12 cellular contexts compared by ENCODE assay signal in the genomic region with DNA sequence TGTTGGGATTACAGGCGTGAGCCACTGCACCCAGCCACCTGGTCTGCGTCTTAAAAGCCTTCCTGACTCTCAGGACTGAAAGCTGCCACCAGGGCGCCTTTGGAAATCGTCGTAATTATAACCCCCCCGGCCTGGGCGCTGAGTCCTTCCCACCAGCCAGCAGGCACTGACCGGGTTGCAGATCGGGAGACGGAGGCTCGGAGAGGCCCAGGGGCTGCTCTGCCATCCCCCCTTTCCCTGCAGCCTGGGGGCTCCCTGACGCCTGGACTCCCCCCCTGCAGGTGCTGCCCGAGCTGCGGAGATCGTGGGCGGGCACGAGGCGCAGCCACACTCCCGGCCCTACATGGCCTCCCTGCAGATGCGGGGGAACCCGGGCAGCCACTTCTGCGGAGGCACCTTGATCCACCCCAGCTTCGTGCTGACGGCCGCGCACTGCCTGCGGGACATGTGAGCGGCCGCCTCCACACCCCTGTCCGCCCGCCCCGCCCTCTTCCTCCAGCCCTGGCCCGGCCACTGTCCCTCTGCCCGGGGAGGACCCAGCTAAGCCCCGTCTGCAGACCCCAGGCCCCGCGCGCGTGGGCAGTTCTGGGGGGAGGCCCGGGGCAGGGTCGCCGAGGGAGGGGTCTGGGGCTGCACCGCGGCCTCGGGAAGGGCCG. TPM values are rescaled to one million over a fixed set of nuclear protein-coding genes. Genes with fewer than 3 reads are reported as not detected.
DNase-seq lines count a peak whose midpoint lies in the region; ATAC-seq, FAIRE-seq and TF ChIP-seq lines count a peak whose summit lies in the region.
"Had no signal": no experiment of that assay in that cellular context is flagged by ENCODE, and none has a peak within 500 bp of the region (broad histone marks: within the 10 kb centered on the region; RNA-seq: fewer than 3 reads in every experiment).

No MANE protein-coding gene starts in this region.

- in situ Hi-C loops in brain microvascular endothelial cell (cut with HindIII; ENCODE audit: low pct_ligation_motif_present, low sequenced_read_pairs) (no loop called here), HepG2 (cut with HindIII; ENCODE audit: extremely low pct_ligation_motif_present, low pct_unique_long_range_greater_than_20kb) (no loop called here)

- RAD21 ChIA-PET in HCT116 (lab: Charles Lee; ENCODE audit: low non-redundant PET in 1 of 2, low total read pairs in 2 of 2, uncharacterized antibody in 2 of 2, unreplicated experiment in 2 of 2): interaction anchor here in 1 of 2 experiments (0.6 kb wide), 1 partner anchor 74 kb away, joined by 3 read pairs; no protein-coding TSS in a partner anchor

- H3K36me3 ChIP-seq in HCT116 (ENCODE audit: control insufficient read depth in 1 of 2, insufficient read depth in 2 of 2, low read length in 2 of 2): no peaks in the 10 kb centered on the region
- H3K36me3 ChIP-seq in brain microvascular endothelial cell (replicated peaks): no peaks in the 10 kb centered on the region
- H3K36me3 ChIP-seq in HepG2 (replicated peaks in 1 of 2; ENCODE audit: control insufficient read depth in 1 of 2, insufficient read depth in 2 of 2, low read length in 2 of 2): no peaks in the 10 kb centered on the region

- FAIRE-seq in HepG2 (lab: Jason Lieb, UNC): no peak

- no TSS peak for BruUV-seq in HCT116 (replicated peaks; lab: Mats Ljungman, UMichigan)
- no TSS peak for BruUV-seq in HepG2 (replicated peaks; lab: Mats Ljungman, UMichigan)

- H3K27ac ChIP-seq in 22Rv1 (no peak overlapping the region), HCT116 (ENCODE audit: low read depth, low read length) (peak overlapping the region; percentile 22; the same call in 1 of the 2 replicates), brain microvascular endothelial cell (no peak overlapping the region), HepG2 (ENCODE audit: extremely low read length, insufficient read depth, low read length) (no peak overlapping the region)

- H3K4me2 ChIP-seq in HCT116 (ENCODE audit: low read length): peak overlapping the region; percentile 98
- H3K4me2 ChIP-seq in HepG2 (ENCODE audit: low read depth, low read length): peak overlapping the region; percentile 71

- POLR2A ChIA-PET in HCT116 (lab: Charles Lee): interaction anchor here (0.6 kb wide), 1 partner anchor 63 kb away, joined by 3 read pairs; no protein-coding TSS in a partner anchor
- POLR2A ChIA-PET in HepG2 (lab: Yijun Ruan, JAX): no interaction called here

- peaks cover 12 to 19% of the 10 kb centered on the region in 2 experiments; a peak in 3 of 4 replicates for H3K4me1 ChIP-seq in HCT116 (ENCODE audit: control insufficient read depth in 1 of 2, insufficient read depth in 2 of 2, low read length in 2 of 2)
- H3K4me1 ChIP-seq in HepG2 (ENCODE audit: insufficient read depth, low read length): peaks cover 31% of the 10 kb centered on the region

- no peak for TF ChIP-seq RAD21 in HCT116 (IDR thresholded peaks at IDR 0.05; ENCODE audit: low read depth)
- no peak for TF ChIP-seq RAD21 in HepG2 (CRISPR knock-in tag; IDR thresholded peaks at IDR 0.05)

- intact Hi-C loops in HCT116 (cut with micrococcal nuclease) (no loop called here), HepG2 (cut with micrococcal nuclease; ENCODE audit: unreplicated experiment) (no loop called here)

- H3K4me3 ChIP-seq in HCT116 (replicated peaks in 1 of 2; ENCODE audit: low read depth in 1 of 2, low read length in 2 of 2): peak overlapping the region; percentile 27 to 55
- no peak overlapping the region for H3K4me3 ChIP-seq in brain microvascular endothelial cell (ENCODE audit: low read depth, low read length)
- H3K4me3 ChIP-seq in HepG2 (replicated peaks in 1 of 3; ENCODE audit: insufficient read depth in 1 of 3, low read depth in 2 of 3, low read length in 3 of 3): peak overlapping the region in 2 of 3 experiments; percentile 19 to 64; a peak in 3 of 6 replicates

- H4K20me1 ChIP-seq in HCT116 (ENCODE audit: insufficient read depth) (no peaks in the 10 kb centered on the region), HepG2 (ENCODE audit: insufficient read depth, low read length) (no peaks in the 10 kb centered on the region)

- peak overlapping the region; percentile 32; the same call in 1 of the 2 replicates for H3K9ac ChIP-seq in HCT116 (ENCODE audit: low read length)
- H3K9ac ChIP-seq in HepG2 (ENCODE audit: insufficient read depth, low read depth, low read length): no peak overlapping the region

- ATAC-seq in HCT116: peak; percentile 82
- ATAC-seq in HepG2: peak; percentile 59
- no peak for ATAC-seq in GM18909 (IDR thresholded peaks at IDR 0.05; ENCODE audit: poor library complexity, unreplicated experiment)
- no peak for ATAC-seq in GM19351 (IDR thresholded peaks at IDR 0.05; ENCODE audit: unreplicated experiment)
- no peak for ATAC-seq in HG03521 (IDR thresholded peaks at IDR 0.05; ENCODE audit: unreplicated experiment)

- H3K27me3 ChIP-seq in HCT116 (ENCODE audit: insufficient read depth, low read length) (no peaks in the 10 kb centered on the region; the same call in 1 of the 2 replicates), brain microvascular endothelial cell (replicated peaks) (peaks cover 37% of the 10 kb centered on the region), HepG2 (ENCODE audit: control insufficient read depth in 1 of 2, insufficient read depth in 2 of 2, low read length in 2 of 2) (peaks cover 20 to 71% of the 10 kb centered on the region in 2 experiments)

- H3K9me3 ChIP-seq in HCT116 (ENCODE audit: control insufficient read depth in 1 of 2, insufficient read depth in 1 of 2, low read depth in 1 of 2, low read length in 2 of 2): no peaks in the 10 kb centered on the region
- H3K9me3 ChIP-seq in HepG2 (ENCODE audit: low read length): no peaks in the 10 kb centered on the region

- CTCF ChIA-PET in HCT116 (lab: Charles Lee) (no interaction called here), HepG2 (lab: Yijun Ruan, JAX; ENCODE audit: low intra/inter-chr PET ratio, low total read pairs) (no interaction called here)

- TF ChIP-seq POLR2A in HCT116 (IDR thresholded peaks at IDR 0.05; ENCODE audit: borderline replicate concordance, extremely low read depth, insufficient read depth, insufficient read length) (no peak), HepG2 (IDR thresholded peaks at IDR 0.05; ENCODE audit: insufficient read depth in 1 of 2, low read depth in 2 of 2, low read length in 2 of 2) (no peak)

- no peaks in the 10 kb centered on the region for H3K9me2 ChIP-seq in HCT116 (ENCODE audit: insufficient read depth)

- TF ChIP-seq EP300 in HepG2 (IDR thresholded peaks at IDR 0.05; ENCODE audit: low read depth in 2 of 2, low read length in 2 of 2) (no peak), HepG2 (CRISPR knock-in tag; IDR thresholded peaks at IDR 0.05; ENCODE audit: borderline replicate concordance) (no peak)

- WGBS in HepG2 (ENCODE audit: low lambda C conversion rate): 0% methylated on average over 4 of the region's 46 CpGs

- H2AFZ ChIP-seq in HCT116 (ENCODE audit: low read depth, low read length, poor library complexity, severe bottlenecking) (peak overlapping the region; percentile 76), HepG2 (ENCODE audit: low read length) (no peak overlapping the region)

- DNase-seq in HCT116 (ENCODE audit: low read depth, low spot score) (no peak), brain microvascular endothelial cell (no peak), HepG2 (ENCODE audit: low spot score) (no peak), NCI-H187 treated with DMSO at 0.1 percent for 48 hours (lab: John Stamatoyannopoulos, UW) (no peak)
- DNase-seq: activated naive CD8-positive, alpha-beta T cell treated with anti-CD3 and anti-CD28 coated beads, Interleukin-2, amount 10 ng/mL, durations not matched to agents 7 days and 5 days; stimulated activated CD4-positive, alpha-beta T cell treated with anti-CD3 and anti-CD28 coated beads, Interleukin-12 subunit alpha, Interleukin-12 subunit beta, amount 100 ng/mL, for 4 hours had no signal

- H3K79me2 ChIP-seq in HCT116 (ENCODE audit: insufficient read depth, low read length) (no peaks in the 10 kb centered on the region), HepG2 (ENCODE audit: insufficient read depth, low read length) (no peaks in the 10 kb centered on the region)

- TF ChIP-seq CTCF in 22Rv1 (IDR thresholded peaks at IDR 0.05): peak; percentile 37
- TF ChIP-seq CTCF in HCT116 (IDR thresholded peaks at IDR 0.05 in 2 of 3, conservative IDR thresholded peaks at IDR 0.05 in 1 of 3; ENCODE audit: borderline replicate concordance in 1 of 3, insufficient read depth in 1 of 3, low read depth in 2 of 3, low read length in 2 of 3): peak in 2 of 3 experiments; percentile 23 to 24; a peak in 3 of 6 replicates
- peak; percentile 33 for TF ChIP-seq CTCF in brain microvascular endothelial cell (IDR thresholded peaks at IDR 0.05; ENCODE audit: low read depth, low read length, missing control alignments)
- TF ChIP-seq CTCF in HepG2 (CRISPR knock-in tag; IDR thresholded peaks at IDR 0.05): no peak

RNA-seq across cellular contexts. Expression of gene PRTN3, which starts 2.5 kb away (rescaled TPM):
- total RNA-seq in HCT116 (2021; ENCODE audit: unreplicated experiment): 2.7 TPM
- polyA plus RNA-seq in HCT116 (2012): 4.0 and 4.5 TPM in 2 replicates
- not detected in 2 replicates for total RNA-seq in HepG2 (2016; rRNA removed; fragmentation: Illumina TruSeq; extraction: Trizol)
- total RNA-seq in HepG2 (2016; cell fraction: cytosol; rRNA removed; fragmentation: Illumina TruSeq; extraction: Trizol; ENCODE audit: low read depth): not detected in 2 replicates
- not detected in 2 replicates for total RNA-seq in HepG2 (2016; cell fraction: insoluble cytoplasmic fraction; rRNA removed; fragmentation: Illumina TruSeq; extraction: Trizol)
- not detected in 2 replicates for total RNA-seq in HepG2 (2016; cell fraction: membrane; rRNA removed; fragmentation: Illumina TruSeq; extraction: Trizol)
- total RNA-seq in HepG2 (2016; cell fraction: nucleus; rRNA removed; fragmentation: Illumina TruSeq; extraction: Trizol): not detected in 2 replicates
- polyA plus RNA-seq in HepG2 (2011; rRNA removed): 0.10 TPM in 1 of 2 replicates, not detected in the other
- polyA plus RNA-seq in HepG2 (2011; cell fraction: cytosol; rRNA removed): 0.17 TPM in 1 of 2 replicates, not detected in the other
- 0.14 and 0.16 TPM in 2 replicates for polyA plus RNA-seq in HepG2 (2011; cell fraction: nucleus; rRNA removed)
- not detected in 2 replicates for polyA plus RNA-seq in HepG2 (2012)
- not detected in 2 replicates for polyA plus RNA-seq in HepG2 (2016; cell fraction: cytosol; fragmentation: Illumina TruSeq; extraction: Trizol; ENCODE audit: low read depth)
- polyA plus RNA-seq in HepG2 (2016; cell fraction: insoluble cytoplasmic fraction; fragmentation: Illumina TruSeq; extraction: Trizol; ENCODE audit: low read depth): not detected in 2 replicates
- polyA plus RNA-seq in HepG2 (2016; cell fraction: membrane; fragmentation: Illumina TruSeq; extraction: Trizol; ENCODE audit: low read depth): not detected in 2 replicates
- not detected in 2 replicates for polyA plus RNA-seq in HepG2 (2016; cell fraction: nucleus; fragmentation: Illumina TruSeq; extraction: Trizol; ENCODE audit: insufficient read depth, low read depth)
- 0.14 TPM in 1 of 2 replicates, not detected in the other for polyA minus RNA-seq in HepG2 (2011; rRNA and poly(A)+ RNA removed; ENCODE audit: low replicate concordance)
- polyA minus RNA-seq in HepG2 (2011; cell fraction: cytosol; rRNA and poly(A)+ RNA removed): not detected in 2 replicates
- not detected in 2 replicates for polyA minus RNA-seq in HepG2 (2011; cell fraction: nucleus; rRNA and poly(A)+ RNA removed)
- total RNA-seq: activated naive CD8-positive, alpha-beta T cell treated with anti-CD3 and anti-CD28 coated beads, Interleukin-2, amount 10 ng/mL, durations not matched to agents 7 days and 5 days; T-helper 1 cell treated with Interleukin-12 subunit alpha and Interleukin-12 subunit beta and Interleukin-4 antibody, amounts not matched to agents 30 ng/mL and 1 ng/mL, for 36 hours had no signal
- polyA plus RNA-seq: IgD-negative memory B cell had no signal

RNA-seq across cellular contexts. Expression of gene ELANE, which starts 8.8 kb away (rescaled TPM):
- total RNA-seq in HCT116 (2021; ENCODE audit: unreplicated experiment) (not detected), HepG2 (2016; rRNA removed; fragmentation: Illumina TruSeq; extraction: Trizol) (not detected in 2 replicates)
- not detected in 2 replicates for polyA plus RNA-seq in HCT116 (2012)
- total RNA-seq in HepG2 (2016; cell fraction: cytosol; rRNA removed; fragmentation: Illumina TruSeq; extraction: Trizol; ENCODE audit: low read depth): not detected in 2 replicates
- not detected in 2 replicates for total RNA-seq in HepG2 (2016; cell fraction: insoluble cytoplasmic fraction; rRNA removed; fragmentation: Illumina TruSeq; extraction: Trizol)
- total RNA-seq in HepG2 (2016; cell fraction: membrane; rRNA removed; fragmentation: Illumina TruSeq; extraction: Trizol): not detected in 2 replicates
- total RNA-seq in HepG2 (2016; cell fraction: nucleus; rRNA removed; fragmentation: Illumina TruSeq; extraction: Trizol): not detected in 2 replicates
- not detected in 2 replicates for polyA plus RNA-seq in HepG2 (2011; rRNA removed)
- polyA plus RNA-seq in HepG2 (2011; cell fraction: cytosol; rRNA removed): not detected in 2 replicates
- not detected in 2 replicates for polyA plus RNA-seq in HepG2 (2011; cell fraction: nucleus; rRNA removed)
- not detected in 2 replicates for polyA plus RNA-seq in HepG2 (2012)
- not detected in 2 replicates for polyA plus RNA-seq in HepG2 (2016; cell fraction: cytosol; fragmentation: Illumina TruSeq; extraction: Trizol; ENCODE audit: low read depth)
- not detected in 2 replicates for polyA plus RNA-seq in HepG2 (2016; cell fraction: insoluble cytoplasmic fraction; fragmentation: Illumina TruSeq; extraction: Trizol; ENCODE audit: low read depth)
- polyA plus RNA-seq in HepG2 (2016; cell fraction: membrane; fragmentation: Illumina TruSeq; extraction: Trizol; ENCODE audit: low read depth): not detected in 2 replicates
- not detected in 2 replicates for polyA plus RNA-seq in HepG2 (2016; cell fraction: nucleus; fragmentation: Illumina TruSeq; extraction: Trizol; ENCODE audit: insufficient read depth, low read depth)
- polyA minus RNA-seq in HepG2 (2011; rRNA and poly(A)+ RNA removed; ENCODE audit: low replicate concordance): not detected in 2 replicates
- polyA minus RNA-seq in HepG2 (2011; cell fraction: cytosol; rRNA and poly(A)+ RNA removed): not detected in 2 replicates
- polyA minus RNA-seq in HepG2 (2011; cell fraction: nucleus; rRNA and poly(A)+ RNA removed): not detected in 2 replicates
- total RNA-seq: activated naive CD8-positive, alpha-beta T cell treated with anti-CD3 and anti-CD28 coated beads, Interleukin-2, amount 10 ng/mL, durations not matched to agents 7 days and 5 days; T-helper 1 cell treated with Interleukin-12 subunit alpha and Interleukin-12 subunit beta and Interleukin-4 antibody, amounts not matched to agents 30 ng/mL and 1 ng/mL, for 36 hours had no signal
- polyA plus RNA-seq: IgD-negative memory B cell had no signal

RNA-seq across cellular contexts. Expression of gene AZU1, which starts 15.7 kb away (rescaled TPM):
- total RNA-seq in HCT116 (2021; ENCODE audit: unreplicated experiment) (not detected), HepG2 (2016; rRNA removed; fragmentation: Illumina TruSeq; extraction: Trizol) (not detected in 2 replicates)
- 0.05 and 0.10 TPM in 2 replicates for polyA plus RNA-seq in HCT116 (2012)
- total RNA-seq in HepG2 (2016; cell fraction: cytosol; rRNA removed; fragmentation: Illumina TruSeq; extraction: Trizol; ENCODE audit: low read depth): not detected in 2 replicates
- not detected in 2 replicates for total RNA-seq in HepG2 (2016; cell fraction: insoluble cytoplasmic fraction; rRNA removed; fragmentation: Illumina TruSeq; extraction: Trizol)
- total RNA-seq in HepG2 (2016; cell fraction: membrane; rRNA removed; fragmentation: Illumina TruSeq; extraction: Trizol): not detected in 2 replicates
- total RNA-seq in HepG2 (2016; cell fraction: nucleus; rRNA removed; fragmentation: Illumina TruSeq; extraction: Trizol): not detected in 2 replicates
- 0.08 TPM in 1 of 2 replicates, not detected in the other for polyA plus RNA-seq in HepG2 (2011; rRNA removed)
- polyA plus RNA-seq in HepG2 (2011; cell fraction: cytosol; rRNA removed): not detected in 2 replicates
- polyA plus RNA-seq in HepG2 (2011; cell fraction: nucleus; rRNA removed): not detected in 2 replicates
- polyA plus RNA-seq in HepG2 (2012): not detected in 2 replicates
- not detected in 2 replicates for polyA plus RNA-seq in HepG2 (2016; cell fraction: cytosol; fragmentation: Illumina TruSeq; extraction: Trizol; ENCODE audit: low read depth)
- not detected in 2 replicates for polyA plus RNA-seq in HepG2 (2016; cell fraction: insoluble cytoplasmic fraction; fragmentation: Illumina TruSeq; extraction: Trizol; ENCODE audit: low read depth)
- not detected in 2 replicates for polyA plus RNA-seq in HepG2 (2016; cell fraction: membrane; fragmentation: Illumina TruSeq; extraction: Trizol; ENCODE audit: low read depth)
- polyA plus RNA-seq in HepG2 (2016; cell fraction: nucleus; fragmentation: Illumina TruSeq; extraction: Trizol; ENCODE audit: insufficient read depth, low read depth): not detected in 2 replicates
- polyA minus RNA-seq in HepG2 (2011; rRNA and poly(A)+ RNA removed; ENCODE audit: low replicate concordance): not detected in 2 replicates
- not detected in 2 replicates for polyA minus RNA-seq in HepG2 (2011; cell fraction: cytosol; rRNA and poly(A)+ RNA removed)
- polyA minus RNA-seq in HepG2 (2011; cell fraction: nucleus; rRNA and poly(A)+ RNA removed): not detected in 2 replicates
- total RNA-seq: T-helper 1 cell treated with Interleukin-12 subunit alpha and Interleukin-12 subunit beta and Interleukin-4 antibody, amounts not matched to agents 30 ng/mL and 1 ng/mL, for 36 hours had no signal
- polyA plus RNA-seq: IgD-negative memory B cell had no signal

RNA-seq across cellular contexts. Expression of gene CFD, which starts 16.2 kb away (rescaled TPM):
- total RNA-seq in HCT116 (2021; ENCODE audit: unreplicated experiment) (80.2 TPM), HepG2 (2016; rRNA removed; fragmentation: Illumina TruSeq; extraction: Trizol) (3.6 and 4.6 TPM in 2 replicates)
- polyA plus RNA-seq in HCT116 (2012): 89.9 and 105 TPM in 2 replicates
- total RNA-seq in HepG2 (2016; cell fraction: cytosol; rRNA removed; fragmentation: Illumina TruSeq; extraction: Trizol; ENCODE audit: low read depth): 1.4 and 2.7 TPM in 2 replicates
- 3.4 and 3.9 TPM in 2 replicates for total RNA-seq in HepG2 (2016; cell fraction: insoluble cytoplasmic fraction; rRNA removed; fragmentation: Illumina TruSeq; extraction: Trizol)
- 1.8 and 2.7 TPM in 2 replicates for total RNA-seq in HepG2 (2016; cell fraction: membrane; rRNA removed; fragmentation: Illumina TruSeq; extraction: Trizol)
- total RNA-seq in HepG2 (2016; cell fraction: nucleus; rRNA removed; fragmentation: Illumina TruSeq; extraction: Trizol): 1.0 and 1.7 TPM in 2 replicates
- polyA plus RNA-seq in HepG2 (2011; rRNA removed): 2.3 and 3.9 TPM in 2 replicates
- polyA plus RNA-seq in HepG2 (2011; cell fraction: cytosol; rRNA removed): 3.0 and 8.4 TPM in 2 replicates
- 5.1 and 6.2 TPM in 2 replicates for polyA plus RNA-seq in HepG2 (2011; cell fraction: nucleus; rRNA removed)
- 3.4 and 4.4 TPM in 2 replicates for polyA plus RNA-seq in HepG2 (2012)
- 1.7 TPM in 2 replicates for polyA plus RNA-seq in HepG2 (2016; cell fraction: cytosol; fragmentation: Illumina TruSeq; extraction: Trizol; ENCODE audit: low read depth)
- 2.4 and 5.1 TPM in 2 replicates for polyA plus RNA-seq in HepG2 (2016; cell fraction: insoluble cytoplasmic fraction; fragmentation: Illumina TruSeq; extraction: Trizol; ENCODE audit: low read depth)
- polyA plus RNA-seq in HepG2 (2016; cell fraction: membrane; fragmentation: Illumina TruSeq; extraction: Trizol; ENCODE audit: low read depth): 1.2 and 1.9 TPM in 2 replicates
- 2.7 and 3.3 TPM in 2 replicates for polyA plus RNA-seq in HepG2 (2016; cell fraction: nucleus; fragmentation: Illumina TruSeq; extraction: Trizol; ENCODE audit: insufficient read depth, low read depth)
- 4.8 TPM in 2 replicates for polyA minus RNA-seq in HepG2 (2011; rRNA and poly(A)+ RNA removed; ENCODE audit: low replicate concordance)
- polyA minus RNA-seq in HepG2 (2011; cell fraction: cytosol; rRNA and poly(A)+ RNA removed): 1.9 and 2.3 TPM in 2 replicates
- polyA minus RNA-seq in HepG2 (2011; cell fraction: nucleus; rRNA and poly(A)+ RNA removed): 0.75 and 1.9 TPM in 2 replicates

RNA-seq across cellular contexts. Expression of gene PLPPR3, which starts 21.6 kb away (rescaled TPM):
- total RNA-seq in HCT116 (2021; ENCODE audit: unreplicated experiment) (0.27 TPM), HepG2 (2016; rRNA removed; fragmentation: Illumina TruSeq; extraction: Trizol) (0.07 TPM in 1 of 2 replicates, not detected in the other)
- polyA plus RNA-seq in HCT116 (2012): 0.05 and 0.10 TPM in 2 replicates
- not detected in 2 replicates for total RNA-seq in HepG2 (2016; cell fraction: cytosol; rRNA removed; fragmentation: Illumina TruSeq; extraction: Trizol; ENCODE audit: low read depth)
- 0.09 TPM in 1 of 2 replicates, not detected in the other for total RNA-seq in HepG2 (2016; cell fraction: insoluble cytoplasmic fraction; rRNA removed; fragmentation: Illumina TruSeq; extraction: Trizol)
- total RNA-seq in HepG2 (2016; cell fraction: membrane; rRNA removed; fragmentation: Illumina TruSeq; extraction: Trizol): not detected in 2 replicates
- total RNA-seq in HepG2 (2016; cell fraction: nucleus; rRNA removed; fragmentation: Illumina TruSeq; extraction: Trizol): not detected in 2 replicates
- polyA plus RNA-seq in HepG2 (2011; rRNA removed): 0.16 and 0.17 TPM in 2 replicates
- polyA plus RNA-seq in HepG2 (2011; cell fraction: cytosol; rRNA removed): 0.14 and 0.19 TPM in 2 replicates
- 0.19 and 0.34 TPM in 2 replicates for polyA plus RNA-seq in HepG2 (2011; cell fraction: nucleus; rRNA removed)
- polyA plus RNA-seq in HepG2 (2012): 0.27 TPM in 1 of 2 replicates, not detected in the other
- polyA plus RNA-seq in HepG2 (2016; cell fraction: cytosol; fragmentation: Illumina TruSeq; extraction: Trizol; ENCODE audit: low read depth): not detected in 2 replicates
- not detected in 2 replicates for polyA plus RNA-seq in HepG2 (2016; cell fraction: insoluble cytoplasmic fraction; fragmentation: Illumina TruSeq; extraction: Trizol; ENCODE audit: low read depth)
- not detected in 2 replicates for polyA plus RNA-seq in HepG2 (2016; cell fraction: membrane; fragmentation: Illumina TruSeq; extraction: Trizol; ENCODE audit: low read depth)
- not detected in 2 replicates for polyA plus RNA-seq in HepG2 (2016; cell fraction: nucleus; fragmentation: Illumina TruSeq; extraction: Trizol; ENCODE audit: insufficient read depth, low read depth)
- 0.16 and 0.22 TPM in 2 replicates for polyA minus RNA-seq in HepG2 (2011; rRNA and poly(A)+ RNA removed; ENCODE audit: low replicate concordance)
- polyA minus RNA-seq in HepG2 (2011; cell fraction: cytosol; rRNA and poly(A)+ RNA removed): not detected in 2 replicates
- polyA minus RNA-seq in HepG2 (2011; cell fraction: nucleus; rRNA and poly(A)+ RNA removed): not detected in 2 replicates
- total RNA-seq: activated naive CD8-positive, alpha-beta T cell treated with anti-CD3 and anti-CD28 coated beads, Interleukin-2, amount 10 ng/mL, durations not matched to agents 7 days and 5 days; T-helper 1 cell treated with Interleukin-12 subunit alpha and Interleukin-12 subunit beta and Interleukin-4 antibody, amounts not matched to agents 30 ng/mL and 1 ng/mL, for 36 hours had no signal
- polyA plus RNA-seq: IgD-negative memory B cell had no signal

Comparison
In these comparisons a context has a peak if more than half of its experiments do, and no peak if none do; other contexts are left out.
1. ATAC-seq: peak in HCT116 (single experiment) and HepG2 (single experiment); none in GM18909 (single experiment), GM19351 (single experiment) and HG03521 (single experiment).